In the genomic region with DNA sequence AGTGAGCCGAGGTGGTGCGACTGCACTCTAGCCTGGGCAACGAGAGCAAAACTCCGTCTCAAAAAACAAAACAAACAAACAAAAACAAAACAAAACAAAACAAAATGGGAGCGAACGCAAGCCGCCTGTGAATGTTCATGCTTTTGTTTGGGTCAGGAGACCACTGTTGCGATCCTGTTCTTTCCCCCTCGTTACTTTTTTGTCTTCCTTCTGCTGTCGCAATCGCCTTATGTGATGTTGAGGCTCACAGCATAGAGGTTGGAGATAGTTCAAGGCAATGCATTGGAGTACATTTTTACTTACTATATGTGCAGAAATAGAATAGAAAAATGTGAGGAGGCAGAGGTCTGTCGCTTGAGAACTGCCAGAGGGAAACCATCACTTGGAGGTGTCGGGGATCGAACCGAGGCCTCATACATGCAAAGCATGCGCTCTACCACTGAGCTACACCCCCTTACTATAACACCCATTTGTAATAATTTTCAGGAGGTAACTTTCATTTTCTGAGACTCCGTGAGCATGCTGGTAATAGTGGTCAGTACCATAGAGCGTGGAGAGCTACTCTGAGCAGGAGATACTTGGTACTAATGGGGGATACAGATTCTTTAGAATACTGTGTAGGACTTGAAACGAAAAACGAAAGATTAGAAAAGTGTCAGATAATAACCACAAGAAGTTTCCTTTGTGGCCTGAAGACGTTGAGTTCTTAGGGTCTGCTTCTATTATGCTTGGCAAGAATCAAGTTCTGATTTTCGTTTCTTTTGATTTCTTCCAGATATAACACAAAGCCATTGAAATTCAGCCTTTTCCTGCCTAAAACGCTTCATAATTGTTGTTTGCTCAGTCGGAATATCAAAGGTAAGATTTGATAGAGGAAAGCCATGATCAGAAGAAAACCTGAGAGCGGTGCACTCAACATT, we compare ENCODE assay signal across 11 cellular contexts.
DNase-seq lines count a peak whose midpoint lies in the region; ATAC-seq, FAIRE-seq and TF ChIP-seq lines count a peak whose summit lies in the region.
"Had no signal": no experiment of that assay in that cellular context is flagged by ENCODE, and none has a peak within 500 bp of the region (broad histone marks: within the 10 kb centered on the region; RNA-seq: fewer than 3 reads in every experiment).

No MANE protein-coding gene starts in this region.

- TF ChIP-seq CTCF in A549 (IDR thresholded peaks at IDR 0.05) = no peak

- H3K27ac ChIP-seq in A549 = peak overlapping the region in 1 of 2 experiments; percentile 47; a peak in 2 of 6 replicates
- H3K27ac ChIP-seq: thoracic aorta had no signal

- no peak for TF ChIP-seq POLR2A in A549 (IDR thresholded peaks at IDR 0.05; ENCODE audit: low read length)

- TF ChIP-seq EP300 in A549 (IDR thresholded peaks at IDR 0.05) = no peak

- no peaks in the 10 kb centered on the region for H3K9me3 ChIP-seq in A549
- H3K9me3 ChIP-seq: thoracic aorta had no signal

- POLR2A ChIA-PET in A549 (lab: Yijun Ruan, JAX) = interaction anchor here (0.5 kb wide), 1 partner anchor 35 kb away, joined by 5 read pairs; no protein-coding TSS in a partner anchor

- 21% methylated on average over 25 of the region's 25 CpGs for WGBS in A549 (ENCODE audit: missing lambda C conversion rate)

- peak overlapping the region; percentile 90 for H3K4me2 ChIP-seq in A549

- CTCF ChIA-PET in A549 (lab: Yijun Ruan, JAX) = interaction anchor here (1.1 kb wide), 1 partner anchor 35 kb away, joined by 3 read pairs; no protein-coding TSS in a partner anchor

- peaks cover 8% of the 10 kb centered on the region; the same call in 2 of the 3 replicates for H3K4me1 ChIP-seq in A549

- DNase-seq in A549 (ENCODE audit: low read depth in 1 of 2, low spot score in 1 of 2) = peak in 1 of 2 experiments; percentile 87
- peak; percentile 74 for DNase-seq in NCI-H460 (ENCODE audit: extremely low read depth, low read depth)
- DNase-seq in ecto neural progenitor cell (ENCODE audit: low spot score) = peak; percentile 37
- DNase-seq in cerebellar nuclear complex (lab: John Stamatoyannopoulos, UW) = no peak
- no peak for DNase-seq in medulla oblongata (ENCODE audit: extremely low spot score)
- no peak for DNase-seq in SHP77 treated with DMSO at 0.1 percent for 48 hours (lab: John Stamatoyannopoulos, UW)
- DNase-seq: aorta, NCI-H1436 treated with DMSO at 0.1 percent for 48 hours had no signal

- TF ChIP-seq RAD21 in A549 (conservative IDR thresholded peaks at IDR 0.05 in 1 of 2, IDR thresholded peaks at IDR 0.05 in 1 of 2) = no peak

- ATAC-seq in A549 (peak; percentile 93 to 97), GM21529 (IDR thresholded peaks at IDR 0.05; ENCODE audit: unreplicated experiment) (peak; percentile 57), GM18870 (IDR thresholded peaks at IDR 0.05; ENCODE audit: unreplicated experiment) (no peak)

- FAIRE-seq in A549 (lab: Jason Lieb, UNC) = peak; percentile 73

- H3K4me3 ChIP-seq in A549 = peak overlapping the region; percentile 53
- H3K4me3 ChIP-seq: thoracic aorta had no signal

TF ChIP-seq in A549, 52 proteins besides CTCF, POLR2A, EP300 and RAD21:
- TF ChIP-seq FOXS1 (CRISPR knock-in tag; IDR thresholded peaks at IDR 0.05) (no peak), FOSL2 (IDR thresholded peaks at IDR 0.05) (no peak), FOSL2 (CRISPR knock-in tag; IDR thresholded peaks at IDR 0.05) (no peak), SREBF2 (IDR thresholded peaks at IDR 0.05) (peak; percentile 43; the same call in 1 of the 2 replicates), CEBPB (IDR thresholded peaks at IDR 0.05) (peak; percentile 54 to 87; a peak in 3 of 4 replicates), BHLHE40 (IDR thresholded peaks at IDR 0.05; ENCODE audit: low read depth, low read length) (no peak), KDM1A (IDR thresholded peaks at IDR 0.05; ENCODE audit: low read depth) (no peak), NPAS2 (CRISPR knock-in tag; IDR thresholded peaks at IDR 0.05; ENCODE audit: borderline replicate concordance) (no peak), MAFK (IDR thresholded peaks at IDR 0.05; ENCODE audit: partially characterized antibody) (no peak), CHD4 (IDR thresholded peaks at IDR 0.05; ENCODE audit: borderline replicate concordance) (no peak)
- TF ChIP-seq, protein P1, sequence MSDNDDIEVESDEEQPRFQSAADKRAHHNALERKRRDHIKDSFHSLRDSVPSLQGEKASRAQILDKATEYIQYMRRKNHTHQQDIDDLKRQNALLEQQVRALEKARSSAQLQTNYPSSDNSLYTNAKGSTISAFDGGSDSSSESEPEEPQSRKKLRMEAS (IDR thresholded peaks at IDR 0.05) = peak; percentile 48; the same call in 1 of the 2 replicates
- TF ChIP-seq, protein P2, sequence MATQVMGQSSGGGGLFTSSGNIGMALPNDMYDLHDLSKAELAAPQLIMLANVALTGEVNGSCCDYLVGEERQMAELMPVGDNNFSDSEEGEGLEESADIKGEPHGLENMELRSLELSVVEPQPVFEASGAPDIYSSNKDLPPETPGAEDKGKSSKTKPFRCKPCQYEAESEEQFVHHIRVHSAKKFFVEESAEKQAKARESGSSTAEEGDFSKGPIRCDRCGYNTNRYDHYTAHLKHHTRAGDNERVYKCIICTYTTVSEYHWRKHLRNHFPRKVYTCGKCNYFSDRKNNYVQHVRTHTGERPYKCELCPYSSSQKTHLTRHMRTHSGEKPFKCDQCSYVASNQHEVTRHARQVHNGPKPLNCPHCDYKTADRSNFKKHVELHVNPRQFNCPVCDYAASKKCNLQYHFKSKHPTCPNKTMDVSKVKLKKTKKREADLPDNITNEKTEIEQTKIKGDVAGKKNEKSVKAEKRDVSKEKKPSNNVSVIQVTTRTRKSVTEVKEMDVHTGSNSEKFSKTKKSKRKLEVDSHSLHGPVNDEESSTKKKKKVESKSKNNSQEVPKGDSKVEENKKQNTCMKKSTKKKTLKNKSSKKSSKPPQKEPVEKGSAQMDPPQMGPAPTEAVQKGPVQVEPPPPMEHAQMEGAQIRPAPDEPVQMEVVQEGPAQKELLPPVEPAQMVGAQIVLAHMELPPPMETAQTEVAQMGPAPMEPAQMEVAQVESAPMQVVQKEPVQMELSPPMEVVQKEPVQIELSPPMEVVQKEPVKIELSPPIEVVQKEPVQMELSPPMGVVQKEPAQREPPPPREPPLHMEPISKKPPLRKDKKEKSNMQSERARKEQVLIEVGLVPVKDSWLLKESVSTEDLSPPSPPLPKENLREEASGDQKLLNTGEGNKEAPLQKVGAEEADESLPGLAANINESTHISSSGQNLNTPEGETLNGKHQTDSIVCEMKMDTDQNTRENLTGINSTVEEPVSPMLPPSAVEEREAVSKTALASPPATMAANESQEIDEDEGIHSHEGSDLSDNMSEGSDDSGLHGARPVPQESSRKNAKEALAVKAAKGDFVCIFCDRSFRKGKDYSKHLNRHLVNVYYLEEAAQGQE (IDR thresholded peaks at IDR 0.05) = peak; percentile 82

Comparison
In these comparisons a context has a peak if more than half of its experiments do, and no peak if none do; other contexts are left out.
1. DNase-seq: peak in NCI-H460 (single experiment) and ecto neural progenitor cell (single experiment); none in cerebellar nuclear complex (0 of 2), medulla oblongata (single experiment) and SHP77 treated with DMSO at 0.1 percent for 48 hours (single experiment).